Comparison of ENCODE assay signal across 8 cellular contexts in the genomic region with DNA sequence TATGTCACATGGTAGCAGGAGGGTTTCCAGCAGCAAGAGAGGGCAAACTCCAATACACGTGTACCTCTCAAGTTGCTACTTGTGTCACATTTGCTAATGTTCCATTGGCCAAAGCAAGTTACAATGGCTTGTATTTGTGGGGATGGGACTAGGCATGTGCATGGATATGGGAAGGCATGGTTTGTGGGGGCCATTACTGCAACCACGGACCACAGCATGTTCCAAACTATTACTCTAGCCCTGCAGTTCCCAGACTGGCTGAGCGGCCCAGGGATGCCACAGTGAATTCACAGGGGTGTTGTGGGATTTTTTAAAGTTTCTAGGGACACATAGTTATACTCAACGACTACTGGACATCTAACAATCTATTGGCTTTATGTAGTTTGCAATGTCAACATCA.
"Had no signal": no experiment of that assay in that cellular context is flagged by ENCODE, and none has a peak within 500 bp of the region (broad histone marks: within the 10 kb centered on the region; RNA-seq: fewer than 3 reads in every experiment).

No MANE protein-coding gene starts in this region.

- H3K9ac ChIP-seq: KMS-11 had no signal

- H3K36me3 ChIP-seq: HAP-1 had no signal

- H3K9me3 ChIP-seq: HAP-1 had no signal

- H3K4me3 ChIP-seq: GM23338, HAP-1 had no signal

- H3K27ac ChIP-seq: HL-60 had no signal

- H2AFZ ChIP-seq: GM23338 had no signal

- DNase-seq: HFFc6, KBM-7 had no signal

- H3K4me1 ChIP-seq: HAP-1 had no signal

- H3K4me2 ChIP-seq: GM23338 had no signal

- ATAC-seq: GM23338, HCT116, HepG2 had no signal
